Comparison of ENCODE assay signal across 1 cellular context in the genomic region with DNA sequence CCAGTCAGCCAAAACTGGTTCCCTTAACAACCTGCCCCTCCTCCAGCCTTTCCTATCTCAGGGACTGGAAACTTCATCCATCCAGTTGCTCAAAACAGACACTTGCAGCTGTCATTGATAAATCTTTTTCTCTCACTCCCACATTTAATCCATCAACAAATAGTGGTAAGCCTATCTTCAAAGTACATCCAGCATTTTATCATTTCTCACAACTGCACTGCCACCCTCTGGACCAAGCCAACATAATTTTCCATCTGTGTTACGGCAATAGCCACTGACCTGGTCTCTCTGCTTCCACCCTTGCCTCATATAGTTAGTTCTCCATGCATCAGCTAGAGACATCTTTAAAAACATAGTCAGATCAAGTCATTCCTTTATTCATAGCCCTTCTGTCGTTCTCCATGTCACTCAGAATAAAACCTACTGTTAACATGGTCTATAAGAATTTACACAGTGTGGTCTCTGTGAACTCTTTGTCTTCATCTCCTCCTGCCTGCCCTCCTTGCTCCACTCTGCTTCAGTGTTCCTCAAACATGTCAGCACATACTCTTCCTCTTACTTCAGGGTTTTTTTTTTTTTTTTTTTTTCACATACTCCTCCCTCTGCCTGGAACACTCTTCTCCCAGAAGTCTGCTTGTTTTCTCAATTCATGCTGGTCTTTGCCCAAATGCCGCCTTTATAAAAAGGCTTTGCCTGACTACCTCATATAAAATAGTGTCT.
TF ChIP-seq lines count a peak whose summit lies in the region.

No MANE protein-coding gene starts in this region.

TF ChIP-seq in H1, 55 proteins besides CTCF, POLR2A, EP300 and RAD21 (continued from another document):
- TF ChIP-seq, protein P1, sequence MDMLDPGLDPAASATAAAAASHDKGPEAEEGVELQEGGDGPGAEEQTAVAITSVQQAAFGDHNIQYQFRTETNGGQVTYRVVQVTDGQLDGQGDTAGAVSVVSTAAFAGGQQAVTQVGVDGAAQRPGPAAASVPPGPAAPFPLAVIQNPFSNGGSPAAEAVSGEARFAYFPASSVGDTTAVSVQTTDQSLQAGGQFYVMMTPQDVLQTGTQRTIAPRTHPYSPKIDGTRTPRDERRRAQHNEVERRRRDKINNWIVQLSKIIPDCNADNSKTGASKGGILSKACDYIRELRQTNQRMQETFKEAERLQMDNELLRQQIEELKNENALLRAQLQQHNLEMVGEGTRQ (IDR thresholded peaks at IDR 0.05; ENCODE audit: low read length) = no peak
- TF ChIP-seq BCL11A (IDR thresholded peaks at IDR 0.05; ENCODE audit: low read depth in 2 of 2, low read length in 2 of 2) = no peak
- TF ChIP-seq SIX5 (IDR thresholded peaks at IDR 0.05; ENCODE audit: low read depth, low read length) = no peak
- TF ChIP-seq BACH1 (IDR thresholded peaks at IDR 0.05; ENCODE audit: low read length) = no peak
